ENCODE assay signal across 12 cellular contexts in genomic region chr5:61881821-61882220, GRCh38.
A peak's percentile ranks its signal among the peaks of the same experiment; 100 is the strongest.
DNase-seq lines count a peak whose midpoint lies in the region; ATAC-seq and TF ChIP-seq lines count a peak whose summit lies in the region.
"Had no signal": no experiment of that assay in that cellular context is flagged by ENCODE, and none has a peak within 500 bp of the region (broad histone marks: within the 10 kb centered on the region; RNA-seq: fewer than 3 reads in every experiment).

No MANE protein-coding gene starts in this region.

- H2BK15ac ChIP-seq in IMR-90 (ENCODE audit: low read depth, low read length): no peak overlapping the region
- no peak overlapping the region for H2BK15ac ChIP-seq in H9 (ENCODE audit: low read depth, low read length)

- H4K20me1 ChIP-seq in IMR-90 (ENCODE audit: insufficient read depth, low read length): no peaks in the 10 kb centered on the region
- no peaks in the 10 kb centered on the region for H4K20me1 ChIP-seq in mammary epithelial cell (ENCODE audit: insufficient read depth, low read length)
- no peaks in the 10 kb centered on the region for H4K20me1 ChIP-seq in H9 (ENCODE audit: control insufficient read depth, insufficient read depth, insufficient read length)

- no peak overlapping the region for H2BK20ac ChIP-seq in IMR-90 (ENCODE audit: low read depth, low read length)
- no peak overlapping the region for H2BK20ac ChIP-seq in H9 (ENCODE audit: low read depth, low read length, poor library complexity, severe bottlenecking)

- no peak overlapping the region for H2AFZ ChIP-seq in IMR-90 (replicated peaks; ENCODE audit: low read length, poor library complexity)
- peak overlapping the region; percentile 74 for H2AFZ ChIP-seq in mammary epithelial cell (ENCODE audit: low read depth, low read length)
- no peak overlapping the region for H2AFZ ChIP-seq in H9 (ENCODE audit: low read length)

- H3K4me1 ChIP-seq in IMR-90 (ENCODE audit: control insufficient read depth, insufficient read depth, low read length): no peaks in the 10 kb centered on the region
- peaks cover 27% of the 10 kb centered on the region for H3K4me1 ChIP-seq in mammary epithelial cell (ENCODE audit: insufficient read depth, low read length)
- H3K4me1 ChIP-seq in H9 (ENCODE audit: insufficient read depth, low read length): no peaks in the 10 kb centered on the region

- no peak overlapping the region for H3K23ac ChIP-seq in IMR-90 (ENCODE audit: low read depth, low read length)
- H3K23ac ChIP-seq in H9 (ENCODE audit: insufficient read length, low read depth, low read length): no peak overlapping the region

- POLR2A ChIA-PET in IMR-90 (lab: Charles Lee; ENCODE audit: unreplicated experiment): no interaction called here

- DNase-seq in IMR-90 (peak; percentile 3), mammary epithelial cell (peak; percentile 58), kidney epithelial cell (ENCODE audit: low read depth) (peak; percentile 54), superior temporal gyrus (ENCODE audit: extremely low spot score) (peak; percentile 29), H9 (no peak), NCI-H1048 (lab: John Stamatoyannopoulos, UW) (no peak), GM19238 (ENCODE audit: insufficient read length, low spot score) (no peak)
- DNase-seq: effector CD4-positive, alpha-beta T cell; naive B cell; NCI-H1436 treated with DMSO at 0.1 percent for 48 hours; stimulated activated CD4-positive, alpha-beta T cell treated with anti-CD3 and anti-CD28 coated beads, Interleukin-15, amount 100 ng/mL, for 24 hours; T-helper 2 cell had no signal

- H2BK5ac ChIP-seq in IMR-90 (ENCODE audit: low read depth, low read length, poor library complexity, severe bottlenecking) (no peak overlapping the region), H9 (ENCODE audit: insufficient read length, low read length) (no peak overlapping the region)

- H3K27me3 Mint-ChIP-seq in H9 (ENCODE audit: low read depth): peaks cover 2% of the 10 kb centered on the region; the same call in 1 of the 2 replicates

- TF ChIP-seq POLR2A in IMR-90 (IDR thresholded peaks at IDR 0.05; ENCODE audit: low read depth, low read length): no peak

- H3K36me3 ChIP-seq in IMR-90 (ENCODE audit: control insufficient read depth, insufficient read depth, low read length): no peaks in the 10 kb centered on the region
- no peaks in the 10 kb centered on the region for H3K36me3 ChIP-seq in mammary epithelial cell (ENCODE audit: insufficient read depth, low read length)
- H3K36me3 ChIP-seq in kidney epithelial cell (ENCODE audit: control insufficient read depth, insufficient read depth, low read length): no peaks in the 10 kb centered on the region

- no TSS peak for BruUV-seq in IMR-90 (replicated peaks; lab: Mats Ljungman, UMichigan)
- no TSS peak for BruUV-seq in mammary epithelial cell (replicated peaks; lab: Mats Ljungman, UMichigan)

- dilution Hi-C loops in IMR-90 (cut with HindIII; ENCODE audit: low sequenced_read_pairs, unreplicated experiment) (no loop called here), mammary epithelial cell (cut with HindIII; ENCODE audit: low sequenced_read_pairs) (no loop called here)

- CTCF ChIA-PET in IMR-90 (lab: Yijun Ruan, JAX): no interaction called here
- CTCF ChIA-PET in mammary epithelial cell (lab: Charles Lee; ENCODE audit: low non-redundant PET): no interaction called here

- WGBS in IMR-90 (ENCODE audit: extremely low coverage in 2 of 2, insufficient read length in 1 of 2), 2 experiments: no CpG with 5 or more reads among the region's 4 CpGs
- WGBS in mammary epithelial cell (ENCODE audit: low coverage, missing lambda C conversion rate): 25% methylated on average over 2 of the region's 4 CpGs
- WGBS in H9 (ENCODE audit: extremely low coverage, insufficient read length, low lambda C conversion rate): no CpG with 5 or more reads among the region's 4 CpGs

- H3K9me3 ChIP-seq in IMR-90 (ENCODE audit: control insufficient read depth, insufficient read depth, low read length): no peaks in the 10 kb centered on the region
- H3K9me3 ChIP-seq in mammary epithelial cell (replicated peaks; ENCODE audit: insufficient read depth, low read length): no peaks in the 10 kb centered on the region
- no peaks in the 10 kb centered on the region for H3K9me3 ChIP-seq in H9 (ENCODE audit: control insufficient read depth, low read depth, low read length)

- H3K79me1 ChIP-seq in IMR-90 (ENCODE audit: low read depth in 1 of 2, low read length in 2 of 2) (no peaks in the 10 kb centered on the region), H9 (ENCODE audit: insufficient read depth, low read depth, low read length, poor library complexity, severe bottlenecking) (no peaks in the 10 kb centered on the region)

- no peak overlapping the region for H3K27ac Mint-ChIP-seq in H9
- H3K27ac Mint-ChIP-seq: naive B cell had no signal

- TF ChIP-seq CTCF in IMR-90 (conservative IDR thresholded peaks at IDR 0.05; ENCODE audit: low read depth, low read length) (no peak), mammary epithelial cell (conservative IDR thresholded peaks at IDR 0.05 in 1 of 2, IDR thresholded peaks at IDR 0.05 in 1 of 2; ENCODE audit: extremely low read depth in 1 of 2, insufficient read depth in 1 of 2, low read depth in 1 of 2, low read length in 2 of 2) (no peak), kidney epithelial cell (IDR thresholded peaks at IDR 0.05; ENCODE audit: insufficient read depth, low read length, poor library complexity, severe bottlenecking) (no peak), H9 (conservative IDR thresholded peaks at IDR 0.05) (no peak)

- peaks cover 13% of the 10 kb centered on the region in 2 experiments for H3K4me1 Mint-ChIP-seq in H9
- H3K4me1 Mint-ChIP-seq: naive B cell had no signal

- H4K8ac ChIP-seq in IMR-90 (ENCODE audit: low read depth in 2 of 2, low read length in 2 of 2): no peak overlapping the region
- no peak overlapping the region for H4K8ac ChIP-seq in H9 (replicated peaks; ENCODE audit: insufficient read length, low read depth, low read length)

- H3K4me2 ChIP-seq in IMR-90 (ENCODE audit: low read depth, low read length) (no peak overlapping the region), mammary epithelial cell (ENCODE audit: insufficient read depth, low read depth, low read length) (no peak overlapping the region), H9 (ENCODE audit: insufficient read depth, insufficient read length, low read length) (no peak overlapping the region)

- no peak overlapping the region for H3K56ac ChIP-seq in IMR-90 (ENCODE audit: extremely low read depth, insufficient read depth, low read length)
- H3K56ac ChIP-seq in H9 (ENCODE audit: insufficient read length, low read depth, low read length): no peak overlapping the region

- no peak overlapping the region for H4K91ac ChIP-seq in IMR-90 (ENCODE audit: insufficient read depth, low read depth, low read length)
- H4K91ac ChIP-seq in H9 (ENCODE audit: insufficient read length, low read depth, low read length): no peak overlapping the region

- H3K14ac ChIP-seq in IMR-90 (replicated peaks; ENCODE audit: low read depth, low read length) (no peak overlapping the region), H9 (ENCODE audit: insufficient read depth, low read length) (no peak overlapping the region)

- no peak overlapping the region for H2AK5ac ChIP-seq in IMR-90 (ENCODE audit: low read depth, low read length)
- H2AK5ac ChIP-seq in H9 (ENCODE audit: insufficient read length, low read length): no peak overlapping the region

- H2BK12ac ChIP-seq in H9 (ENCODE audit: insufficient read length, low read depth, low read length): no peak overlapping the region

- intact Hi-C loops in IMR-90 (cut with micrococcal nuclease) (no loop called here), mammary epithelial cell (cut with micrococcal nuclease) (no loop called here)

- H3K4me3 ChIP-seq in IMR-90 (ENCODE audit: insufficient read depth, low read depth, low read length) (no peak overlapping the region), mammary epithelial cell (replicated peaks in 1 of 3; ENCODE audit: insufficient read depth in 1 of 3, low read depth in 2 of 3, low read length in 3 of 3) (no peak overlapping the region), kidney epithelial cell (ENCODE audit: low read depth, low read length) (no peak overlapping the region)

- TF ChIP-seq RAD21 in IMR-90 (IDR thresholded peaks at IDR 0.05; ENCODE audit: low read length): no peak

- no peak overlapping the region for H3T11ph ChIP-seq in H9 (ENCODE audit: low read length)

- no peak overlapping the region for H3K4me3 Mint-ChIP-seq in H9
- H3K4me3 Mint-ChIP-seq: naive B cell had no signal

- H2BK120ac ChIP-seq in IMR-90 (ENCODE audit: low read depth, low read length): no peak overlapping the region
- H2BK120ac ChIP-seq in H9 (ENCODE audit: low read depth, low read length, poor library complexity, severe bottlenecking): no peak overlapping the region

- H4K5ac ChIP-seq in IMR-90 (ENCODE audit: low read depth, low read length): no peak overlapping the region
- no peak overlapping the region for H4K5ac ChIP-seq in H9 (ENCODE audit: insufficient read length, low read depth, low read length)

- H3K9me3 Mint-ChIP-seq in H9: no peaks in the 10 kb centered on the region

- H3K18ac ChIP-seq in IMR-90 (ENCODE audit: low read depth, low read length) (no peak overlapping the region), H9 (ENCODE audit: insufficient read length, low read depth, low read length) (no peak overlapping the region)

- H3K36me3 Mint-ChIP-seq in H9 (ENCODE audit: insufficient read depth in 1 of 3, low read depth in 3 of 3): no peaks in the 10 kb centered on the region
- H3K36me3 Mint-ChIP-seq: naive B cell had no signal

- in situ Hi-C loops in IMR-90 (cut with MboI; ENCODE audit: low sequenced_read_pairs): no loop called here
- in situ Hi-C loops in mammary epithelial cell (cut with MboI; ENCODE audit: low sequenced_read_pairs in 2 of 2): no loop called here

- H3K4ac ChIP-seq in IMR-90 (ENCODE audit: low read depth, low read length): no peak overlapping the region
- no peak overlapping the region for H3K4ac ChIP-seq in H9 (ENCODE audit: low read depth, low read length)

- ATAC-seq in IMR-90 (ENCODE audit: low read depth): peak; percentile 70

- no peaks in the 10 kb centered on the region for H3K9me1 ChIP-seq in IMR-90 (ENCODE audit: insufficient read depth, low read length)

- H3K79me2 ChIP-seq in mammary epithelial cell (ENCODE audit: insufficient read depth, low read length) (no peaks in the 10 kb centered on the region), H9 (ENCODE audit: insufficient read depth, low read length) (no peaks in the 10 kb centered on the region)

- H3K27me3 ChIP-seq in IMR-90 (ENCODE audit: control insufficient read depth, insufficient read depth, low read length): no peaks in the 10 kb centered on the region
- no peaks in the 10 kb centered on the region for H3K27me3 ChIP-seq in mammary epithelial cell (ENCODE audit: insufficient read depth, low read length)
- H3K27me3 ChIP-seq in kidney epithelial cell (ENCODE audit: control insufficient read depth, insufficient read depth, low read length): no peaks in the 10 kb centered on the region
- H3K27me3 ChIP-seq in H9 (ENCODE audit: insufficient read depth, low read length): no peaks in the 10 kb centered on the region

- H3K27ac ChIP-seq in IMR-90 (ENCODE audit: insufficient read depth, low read length) (no peak overlapping the region), mammary epithelial cell (ENCODE audit: insufficient read depth, low read depth, low read length) (no peak overlapping the region), H9 (ENCODE audit: insufficient read length, low read depth, low read length) (no peak overlapping the region)

- H3K23me2 ChIP-seq in H9 (ENCODE audit: insufficient read length, low read depth, low read length, poor library complexity, severe bottlenecking): no peaks in the 10 kb centered on the region

- no peak overlapping the region for H2AK9ac ChIP-seq in IMR-90 (replicated peaks; ENCODE audit: low read depth, low read length, poor library complexity)

- H3K9ac ChIP-seq in IMR-90 (ENCODE audit: low read depth, low read length): no peak overlapping the region
- H3K9ac ChIP-seq in mammary epithelial cell (ENCODE audit: insufficient read depth, low read length): no peak overlapping the region
- H3K9ac ChIP-seq in H9 (ENCODE audit: extremely low read depth, insufficient read length, low read length): no peak overlapping the region

Comparison
In these comparisons a context has a peak if more than half of its experiments do, and no peak if none do; other contexts are left out.
1. DNase-seq: peak in IMR-90 (single experiment), mammary epithelial cell (single experiment), kidney epithelial cell (single experiment) and superior temporal gyrus (single experiment); none in H9 (single experiment), NCI-H1048 (single experiment) and GM19238 (single experiment).